In genomic region chr10:91598211-91598981, GRCh38 we compare ENCODE assay signal across 13 cellular contexts. TPM values are rescaled to one million over a fixed set of nuclear protein-coding genes. Genes with fewer than 3 reads are reported as not detected.
DNase-seq lines count a peak whose midpoint lies in the region; ATAC-seq and TF ChIP-seq lines count a peak whose summit lies in the region.
"Had no signal": no experiment of that assay in that cellular context is flagged by ENCODE, and none has a peak within 500 bp of the region (broad histone marks: within the 10 kb centered on the region; RNA-seq: fewer than 3 reads in every experiment).

No MANE protein-coding gene starts in this region.

- peaks cover 60% of the 10 kb centered on the region for H3K4me1 Mint-ChIP-seq in mesothelial cell of epicardium

- TF ChIP-seq RAD21 in Ishikawa (IDR thresholded peaks at IDR 0.05; ENCODE audit: low read depth), result no peak

- intact Hi-C loops in sciatic nerve (cut with DNase I), result no loop called here

- H3K27ac Mint-ChIP-seq in mesothelial cell of epicardium, result peak overlapping the region; percentile 92

- H3K9me3 Mint-ChIP-seq in mesothelial cell of epicardium, result no peaks in the 10 kb centered on the region

- DNase-seq in 8988T, result peak; percentile 28
- peak; percentile 48 for DNase-seq in choroid plexus epithelial cell (ENCODE audit: low read depth)
- no peak for DNase-seq in mesothelial cell of epicardium (ENCODE audit: low spot score in 2 of 2, unreplicated experiment in 2 of 2)
- no peak for DNase-seq in sciatic nerve (ENCODE audit: low spot score)
- no peak for DNase-seq in T-helper 1 cell
- no peak for DNase-seq in activated CD4-positive, CD25-positive, alpha-beta regulatory T cell treated with anti-CD3 and anti-CD28 coated beads, Interleukin-2, amount 50 U/mL, for 72 hours
- DNase-seq: activated CD4-positive, alpha-beta T cell treated with anti-CD3 and anti-CD28 coated beads, Interleukin-2, amount 50 U/mL, for 48 hours; NCI-H1417 had no signal

- H3K4me3 Mint-ChIP-seq in mesothelial cell of epicardium, result no peak overlapping the region

- no peak overlapping the region for H3K4me3 ChIP-seq in choroid plexus epithelial cell (ENCODE audit: low read depth, low read length)
- H3K4me3 ChIP-seq: body of pancreas had no signal

- ATAC-seq in sciatic nerve (no peak), GM21360 (IDR thresholded peaks at IDR 0.05; ENCODE audit: unreplicated experiment) (no peak)
- ATAC-seq: Panc1 had no signal

- no peak for TF ChIP-seq CTCF in choroid plexus epithelial cell (conservative IDR thresholded peaks at IDR 0.05; ENCODE audit: low read depth, low read length)
- no peak for TF ChIP-seq CTCF in mesothelial cell of epicardium (IDR thresholded peaks at IDR 0.05; ENCODE audit: unreplicated experiment)

- H3K27me3 Mint-ChIP-seq in mesothelial cell of epicardium (ENCODE audit: low read depth), result no peaks in the 10 kb centered on the region
- H3K27me3 Mint-ChIP-seq: progenitor cell of endocrine pancreas had no signal

- H3K36me3 Mint-ChIP-seq in mesothelial cell of epicardium, result no peaks in the 10 kb centered on the region

- TF ChIP-seq EP300 in Ishikawa (IDR thresholded peaks at IDR 0.05; ENCODE audit: borderline replicate concordance), result no peak

TF ChIP-seq in Ishikawa, 13 proteins besides CTCF, POLR2A, EP300 and RAD21:
- no peak for TF ChIP-seq TAF1 (IDR thresholded peaks at IDR 0.05; ENCODE audit: low read depth)
- 0 out of 2 replicates have a peak, but pooled peaks have one; percentile 21 for TF ChIP-seq TEAD4 (IDR thresholded peaks at IDR 0.05)
- TF ChIP-seq MAX (IDR thresholded peaks at IDR 0.05), result no peak
- no peak for TF ChIP-seq CEBPB (IDR thresholded peaks at IDR 0.05)
- no peak for TF ChIP-seq CREB1 (IDR thresholded peaks at IDR 0.05; ENCODE audit: low read depth)
- no peak for TF ChIP-seq ZBTB7A (IDR thresholded peaks at IDR 0.05; ENCODE audit: low read depth)
- no peak for TF ChIP-seq EGR1 (IDR thresholded peaks at IDR 0.05)
- TF ChIP-seq FOXM1 (IDR thresholded peaks at IDR 0.05; ENCODE audit: borderline replicate concordance, low read depth), result no peak
- no peak for TF ChIP-seq NFIC (IDR thresholded peaks at IDR 0.05)

RNA-seq across cellular contexts. Expression of gene PPP1R3C, which starts 34.5 kb away (rescaled TPM):
- 9.2 to 9.9 TPM (median 9.7 TPM) in 3 replicates for total RNA-seq in mesothelial cell of epicardium
- total RNA-seq in sciatic nerve, result 10.9 TPM

Comparison
In these comparisons a context has a peak if more than half of its experiments do, and no peak if none do; other contexts are left out.
1. DNase-seq: peak in 8988T (single experiment) and choroid plexus epithelial cell (single experiment); none in mesothelial cell of epicardium (0 of 2), sciatic nerve (single experiment), T-helper 1 cell (0 of 5) and activated CD4-positive, CD25-positive, alpha-beta regulatory T cell treated with anti-CD3 and anti-CD28 coated beads, Interleukin-2, amount 50 U/mL, for 72 hours (single experiment).